In the genomic region with DNA sequence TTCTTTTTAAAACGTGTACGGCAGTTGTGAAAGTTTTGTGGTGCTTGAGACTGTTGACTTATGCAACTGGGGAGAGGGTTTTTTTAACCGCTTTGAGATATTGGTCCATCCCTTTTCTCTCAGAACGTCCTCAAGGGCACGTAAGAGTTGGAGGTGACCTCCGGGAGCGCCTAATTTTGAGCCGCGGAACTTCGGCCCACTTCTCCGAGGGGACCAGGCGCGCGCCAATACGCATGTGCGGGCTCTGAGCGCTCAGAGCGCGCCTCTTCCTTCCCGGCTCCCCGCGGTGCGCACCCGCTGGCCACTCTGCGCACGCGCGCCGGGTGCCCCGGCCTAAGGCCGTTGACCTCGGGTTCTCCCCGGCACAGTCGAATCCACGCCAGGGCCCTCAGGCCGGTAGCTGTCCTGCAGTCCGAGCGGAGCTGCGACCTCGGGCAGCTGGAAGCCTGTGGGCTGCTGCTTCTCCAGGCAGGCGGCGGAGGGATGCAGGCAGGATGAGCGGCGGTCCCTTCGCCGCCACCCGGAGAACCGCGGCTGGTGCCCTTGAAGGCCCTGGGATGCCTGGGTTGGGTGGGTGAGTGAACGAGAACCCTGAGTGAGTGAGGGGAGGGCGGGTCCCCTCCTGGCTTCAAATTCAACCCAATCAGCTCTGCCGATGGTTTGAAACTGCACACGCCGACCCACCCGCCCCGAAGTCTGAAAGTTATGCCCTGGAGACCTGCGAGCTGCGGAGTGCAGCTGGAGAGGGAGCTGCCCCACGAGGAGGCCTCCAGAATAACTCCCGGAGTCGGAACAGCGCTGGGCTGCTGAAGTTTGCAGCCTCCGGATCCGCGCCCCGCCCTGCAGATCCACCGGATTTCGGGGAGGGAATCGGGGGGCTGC, we compare ENCODE assay signal across 10 cellular contexts. TPM values are rescaled to one million over a fixed set of nuclear protein-coding genes. Genes with fewer than 3 reads are reported as not detected.
DNase-seq lines count a peak whose midpoint lies in the region; ATAC-seq, FAIRE-seq and TF ChIP-seq lines count a peak whose summit lies in the region.
"Had no signal": no experiment of that assay in that cellular context is flagged by ENCODE, and none has a peak within 500 bp of the region (broad histone marks: within the 10 kb centered on the region; RNA-seq: fewer than 3 reads in every experiment).

No MANE protein-coding gene starts in this region.

- H3K27me3 ChIP-seq in heart left ventricle (peaks cover 81 to 100% (median 100%) of the 10 kb centered on the region in 9 donors), smooth muscle cell (ENCODE audit: low read depth) (peaks cover 100% of the 10 kb centered on the region), prostate gland (replicated peaks; ENCODE audit: insufficient read depth) (peaks cover 63% of the 10 kb centered on the region)

- 2 to 6% (median 4%) methylated on average over 54 to 69 of the region's 69 CpGs for WGBS in heart left ventricle, 4 donors
- WGBS in smooth muscle cell (ENCODE audit: low lambda C conversion rate) = 2% methylated on average over 68 of the region's 69 CpGs
- WGBS in prostate gland = 4% methylated on average over 49 of the region's 69 CpGs

- intact Hi-C loops in heart left ventricle (cut with DNase I) = no loop called here
- intact Hi-C loops in prostate gland (cut with DNase I) = no loop called here

- H3K27ac ChIP-seq in heart left ventricle = no peak overlapping the region
- H3K27ac ChIP-seq in smooth muscle cell (ENCODE audit: low read depth) = no peak overlapping the region
- H3K27ac ChIP-seq in prostate gland = no peak overlapping the region
- H3K27ac ChIP-seq: BLaER1 treated with 17β-estradiol and CSF1 and Interleukin-3, amounts not matched to agents 10 nM and 100 nM had no signal

- H3K36me3 ChIP-seq in heart left ventricle (no peaks in the 10 kb centered on the region), smooth muscle cell (ENCODE audit: low read depth) (no peaks in the 10 kb centered on the region), prostate gland (no peaks in the 10 kb centered on the region)
- H3K36me3 ChIP-seq: BLaER1 treated with 17β-estradiol and CSF1 and Interleukin-3, amounts not matched to agents 10 nM and 100 nM had no signal

- ATAC-seq in heart left ventricle = peak in 1 of 4 donors; percentile 45
- ATAC-seq: K562 had no signal

- TF ChIP-seq POLR2A in heart left ventricle (IDR thresholded peaks at IDR 0.05) (no peak), prostate gland (IDR thresholded peaks at IDR 0.05) (no peak)

- no peak for FAIRE-seq in GM19239 (lab: Jason Lieb, UNC)
- FAIRE-seq: K562 had no signal

- peak overlapping the region in 8 of 12 donors; percentile 3 to 40 (median 18) for H3K4me3 ChIP-seq in heart left ventricle
- H3K4me3 ChIP-seq in smooth muscle cell = peak overlapping the region; percentile 49
- no peak overlapping the region for H3K4me3 ChIP-seq in prostate gland
- H3K4me3 ChIP-seq: K562 had no signal

- H3F3A ChIP-seq in smooth muscle cell (ENCODE audit: low read depth) = no peaks in the 10 kb centered on the region

- no peak overlapping the region for H3K9ac ChIP-seq in smooth muscle cell (ENCODE audit: low read depth)
- H3K9ac ChIP-seq: BLaER1 treated with 17β-estradiol and CSF1 and Interleukin-3, amounts not matched to agents 10 nM and 100 nM had no signal

- H3K4me1 ChIP-seq in heart left ventricle (peaks cover 0 to 21% (median 9%) of the 10 kb centered on the region in 12 donors), smooth muscle cell (ENCODE audit: low read depth) (peaks cover 13% of the 10 kb centered on the region), prostate gland (replicated peaks) (no peaks in the 10 kb centered on the region)

- no peaks in the 10 kb centered on the region for H4K20me1 ChIP-seq in smooth muscle cell (ENCODE audit: low read depth)

- TF ChIP-seq CTCF in heart left ventricle (IDR thresholded peaks at IDR 0.05) (no peak), smooth muscle cell (IDR thresholded peaks at IDR 0.05; ENCODE audit: borderline replicate concordance, insufficient read depth, poor library complexity, severe bottlenecking) (no peak), prostate gland (IDR thresholded peaks at IDR 0.05) (no peak)

- H3K79me2 ChIP-seq in smooth muscle cell (ENCODE audit: low read depth) = no peaks in the 10 kb centered on the region

- peak overlapping the region; percentile 23 for H2AFZ ChIP-seq in smooth muscle cell (ENCODE audit: low read depth)

- peak overlapping the region; percentile 90 for H3K4me2 ChIP-seq in smooth muscle cell

- H3K9me3 ChIP-seq in heart left ventricle (no peaks in the 10 kb centered on the region), smooth muscle cell (replicated peaks; ENCODE audit: low read depth) (no peaks in the 10 kb centered on the region), prostate gland (no peaks in the 10 kb centered on the region)

- peak; percentile 43 for DNase-seq in SIG-M5 treated with dmso at 0.1 percent for 504 hours (lab: John Stamatoyannopoulos, UW; ENCODE audit: unreplicated experiment)
- DNase-seq in SIG-M5 (lab: John Stamatoyannopoulos, UW) = no peak
- DNase-seq in KG1 (lab: John Stamatoyannopoulos, UW) = peak; percentile 32
- DNase-seq in heart left ventricle = peak in 1 of 5 donors; percentile 51
- no peak for DNase-seq in smooth muscle cell (lab: John Stamatoyannopoulos, UW; ENCODE audit: unreplicated experiment)
- DNase-seq in prostate gland (ENCODE audit: low spot score) = no peak
- DNase-seq in GM19239 (ENCODE audit: insufficient read length, low spot score) = no peak
- DNase-seq in OCI-M1 (lab: John Stamatoyannopoulos, UW) = no peak

RNA-seq across cellular contexts. Expression of a gene that starts 7.3 kb away (rescaled TPM):
- total RNA-seq in heart left ventricle = under 1 TPM in 1 of 9 donors, not detected in 8; 0.04 TPM
- not detected for polyA plus RNA-seq in heart left ventricle
- total RNA-seq in smooth muscle cell = not detected in 2 replicates
- polyA plus RNA-seq in smooth muscle cell = not detected in 2 replicates
- total RNA-seq in prostate gland = under 1 TPM in 1 of 2 donors, not detected in 1; 0.68 TPM

Comparison
In these comparisons a context has a peak if more than half of its experiments do, and no peak if none do; other contexts are left out.
1. DNase-seq: peak in SIG-M5 treated with dmso at 0.1 percent for 504 hours (single experiment) and KG1 (single experiment); none in SIG-M5 (single experiment), smooth muscle cell (single experiment), prostate gland (single experiment), GM19239 (single experiment) and OCI-M1 (single experiment).
2. H3K4me3 ChIP-seq: peak in heart left ventricle (8 of 12) and smooth muscle cell (single experiment); none in prostate gland (0 of 2).